7 cellular contexts compared by ENCODE assay signal in the genomic region with DNA sequence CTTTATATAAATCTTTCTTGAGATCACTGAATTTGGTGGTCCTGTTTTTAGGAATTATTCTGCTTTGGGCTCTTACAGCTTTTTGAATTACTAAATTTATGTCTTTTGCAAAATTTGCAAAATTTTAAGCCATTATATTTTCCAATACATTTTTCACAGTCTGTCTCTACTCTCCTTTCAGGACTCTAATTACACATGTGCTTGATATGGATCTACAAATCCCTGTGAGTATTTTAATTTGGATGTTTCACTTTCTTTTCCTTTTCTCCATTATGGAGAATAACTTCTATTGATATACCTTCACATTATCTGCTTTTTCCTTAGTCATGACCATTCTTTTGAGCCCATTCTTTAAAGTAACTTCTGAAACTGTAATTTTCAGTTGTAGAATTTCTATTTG.
"Had no signal": no experiment of that assay in that cellular context is flagged by ENCODE, and none has a peak within 500 bp of the region (broad histone marks: within the 10 kb centered on the region; RNA-seq: fewer than 3 reads in every experiment).

No MANE protein-coding gene starts in this region.

- FAIRE-seq: GM12878, GM12891, GM12892, GM18507, GM19239 had no signal

- H3K4me3 ChIP-seq: GM12878 had no signal

- ATAC-seq: GM12878 had no signal

- DNase-seq: GDM1, GF-D8 had no signal
